29 cellular contexts compared by ENCODE assay signal in genomic region chr3:122993573-122993972, GRCh38. TPM values are rescaled to one million over a fixed set of nuclear protein-coding genes. Genes with fewer than 3 reads are reported as not detected.
DNase-seq lines count a peak whose midpoint lies in the region; ATAC-seq and TF ChIP-seq lines count a peak whose summit lies in the region.
"Had no signal": no experiment of that assay in that cellular context is flagged by ENCODE, and none has a peak within 500 bp of the region (broad histone marks: within the 10 kb centered on the region; RNA-seq: fewer than 3 reads in every experiment).

No MANE protein-coding gene starts in this region.

- H3K9me2 ChIP-seq in SK-N-SH (no peaks in the 10 kb centered on the region), GM23248 (ENCODE audit: insufficient read depth) (no peaks in the 10 kb centered on the region)

- POLR2A ChIA-PET in SK-N-SH (lab: Yijun Ruan, JAX), result interaction anchor here (1.3 kb wide), 1 partner anchor 34 kb away, joined by 4 read pairs; the partner anchor contains the start of gene SEMA5B

- peaks cover 20% of the 10 kb centered on the region for H3K27me3 Mint-ChIP-seq in glutamatergic neuron (ENCODE audit: unreplicated experiment)
- peaks cover 9% of the 10 kb centered on the region for H3K27me3 Mint-ChIP-seq in activated naive CD4-positive, alpha-beta T cell treated with anti-CD3 and anti-CD28 coated beads for 36 hours (ENCODE audit: low read depth)
- H3K27me3 Mint-ChIP-seq in activated T-cell treated with anti-CD3 and anti-CD28 coated beads, Interleukin-2, amount 50 U/mL, for 4 hours (ENCODE audit: low read depth), result peaks cover 27% of the 10 kb centered on the region

- H3K27me3 ChIP-seq in SK-N-SH (ENCODE audit: insufficient read depth) (peaks cover 13% of the 10 kb centered on the region; the same call in 1 of the 2 replicates), GM23248 (replicated peaks; ENCODE audit: insufficient read depth) (peaks cover 87% of the 10 kb centered on the region)

- in situ Hi-C loops in GM23248 (cut with MboI), result no loop called here

- 86% methylated on average over 5 of the region's 8 CpGs for WGBS in SK-N-SH (ENCODE audit: low lambda C conversion rate)
- WGBS in GM23248 (ENCODE audit: low coverage in 1 of 2, low lambda C conversion rate in 2 of 2, missing lambda C conversion rate in 2 of 2), 2 experiments, result 39 to 71% methylated on average over 4 to 8 of the region's 8 CpGs

- peak overlapping the region; percentile 4 for H3K27ac Mint-ChIP-seq in glutamatergic neuron (ENCODE audit: unreplicated experiment)
- no peak overlapping the region for H3K27ac Mint-ChIP-seq in activated naive CD4-positive, alpha-beta T cell treated with anti-CD3 and anti-CD28 coated beads for 36 hours
- H3K27ac Mint-ChIP-seq: activated CD8-positive, alpha-beta T cell treated with anti-CD3 and anti-CD28 coated beads for 36 hours; activated naive CD8-positive, alpha-beta T cell; activated T-helper 2 cell treated with anti-CD3 and anti-CD28 coated beads, Interferon-gamma antibody, Interleukin-2, Interleukin-4, amounts not matched to agents 10 μg/mL and 5 μg/mL and 100 μg/mL, durations not matched to agents 14 hours and 24 hours and 36 hours; CD4-positive, CD25-positive, alpha-beta regulatory T cell had no signal

- H2AFZ ChIP-seq in SK-N-SH (ENCODE audit: low read depth) (no peak overlapping the region), GM23248 (no peak overlapping the region)
- H2AFZ ChIP-seq: hepatocyte had no signal

- intact Hi-C loops in posterior cingulate gyrus (cut with DNase I), result loop anchor here (5.0 kb wide), 1 partner anchor 34 kb away; the partner anchor contains the start of gene SEMA5B
- intact Hi-C loops in activated naive CD4-positive, alpha-beta T cell treated with anti-CD3 and anti-CD28 coated beads for 36 hours (cut with micrococcal nuclease), result no loop called here

- no peaks in the 10 kb centered on the region for H3K79me2 ChIP-seq in SK-N-SH (ENCODE audit: insufficient read depth)
- no peaks in the 10 kb centered on the region for H3K79me2 ChIP-seq in GM23248 (ENCODE audit: insufficient read depth)
- H3K79me2 ChIP-seq: hepatocyte had no signal

- H3K4me3 Mint-ChIP-seq in glutamatergic neuron (ENCODE audit: unreplicated experiment), result no peak overlapping the region
- no peak overlapping the region for H3K4me3 Mint-ChIP-seq in activated naive CD4-positive, alpha-beta T cell treated with anti-CD3 and anti-CD28 coated beads for 36 hours
- H3K4me3 Mint-ChIP-seq in activated T-cell treated with anti-CD3 and anti-CD28 coated beads, Interleukin-2, amount 50 U/mL, for 4 hours, result no peak overlapping the region
- H3K4me3 Mint-ChIP-seq: activated CD8-positive, alpha-beta T cell treated with anti-CD3 and anti-CD28 coated beads for 36 hours; activated naive CD8-positive, alpha-beta T cell; CD4-positive, CD25-positive, alpha-beta regulatory T cell had no signal

- H3K36me3 Mint-ChIP-seq in glutamatergic neuron (ENCODE audit: unreplicated experiment), result no peaks in the 10 kb centered on the region
- no peaks in the 10 kb centered on the region for H3K36me3 Mint-ChIP-seq in activated naive CD4-positive, alpha-beta T cell treated with anti-CD3 and anti-CD28 coated beads for 36 hours (ENCODE audit: low read depth)
- H3K36me3 Mint-ChIP-seq in activated T-cell treated with anti-CD3 and anti-CD28 coated beads, Interleukin-2, amount 50 U/mL, for 4 hours (ENCODE audit: insufficient read depth), result no peaks in the 10 kb centered on the region
- H3K36me3 Mint-ChIP-seq: activated naive CD8-positive, alpha-beta T cell; CD4-positive, CD25-positive, alpha-beta regulatory T cell had no signal

- H4K20me1 ChIP-seq in SK-N-SH (ENCODE audit: insufficient read depth), result no peaks in the 10 kb centered on the region
- H4K20me1 ChIP-seq in GM23248 (ENCODE audit: insufficient read depth), result no peaks in the 10 kb centered on the region

- H3K9me3 Mint-ChIP-seq in glutamatergic neuron (ENCODE audit: unreplicated experiment), result peaks cover 20% of the 10 kb centered on the region
- H3K9me3 Mint-ChIP-seq in activated naive CD4-positive, alpha-beta T cell treated with anti-CD3 and anti-CD28 coated beads for 36 hours, result no peaks in the 10 kb centered on the region
- H3K9me3 Mint-ChIP-seq in activated T-cell treated with anti-CD3 and anti-CD28 coated beads, Interleukin-2, amount 50 U/mL, for 4 hours, result no peaks in the 10 kb centered on the region
- H3K9me3 Mint-ChIP-seq: activated CD8-positive, alpha-beta T cell treated with anti-CD3 and anti-CD28 coated beads for 36 hours; activated T-helper 2 cell treated with anti-CD3 and anti-CD28 coated beads, Interferon-gamma antibody, Interleukin-2, Interleukin-4, amounts not matched to agents 10 μg/mL and 5 μg/mL and 100 μg/mL, durations not matched to agents 14 hours and 24 hours and 36 hours had no signal

- H3K9me3 ChIP-seq in SK-N-SH, result no peaks in the 10 kb centered on the region
- no peaks in the 10 kb centered on the region for H3K9me3 ChIP-seq in GM23248 (ENCODE audit: low read depth)
- H3K9me3 ChIP-seq: esophagus muscularis mucosa, tibial artery had no signal

- CTCF ChIA-PET in SK-N-SH (lab: Yijun Ruan, JAX), result interaction anchor here (0.9 to 4.4 kb wide), 7 partner anchors 10 to 51 kb away, joined by 3 to 26 read pairs (median 4); partner anchors contain the start of gene SEMA5B
- CTCF ChIA-PET in activated naive CD4-positive, alpha-beta T cell treated with anti-CD3 and anti-CD28 coated beads for 36 hours (lab: Charles Lee), result no interaction called here

- no peak for TF ChIP-seq EP300 in SK-N-SH (IDR thresholded peaks at IDR 0.05; ENCODE audit: borderline replicate concordance in 1 of 2, low read depth in 1 of 2, low read length in 1 of 2)

- H3K4me1 ChIP-seq in SK-N-SH (ENCODE audit: control insufficient read depth in 1 of 2, insufficient read depth in 2 of 2, low read depth in 1 of 2, low read length in 1 of 2) (peaks cover 0 to 35% of the 10 kb centered on the region in 2 experiments; a peak in 1 of 4 replicates), GM23248 (ENCODE audit: insufficient read depth) (no peaks in the 10 kb centered on the region)
- H3K4me1 ChIP-seq: foreskin keratinocyte had no signal

- H3K36me3 ChIP-seq in SK-N-SH (replicated peaks in 1 of 2; ENCODE audit: control insufficient read depth in 1 of 2, insufficient read depth in 2 of 2, low read length in 1 of 2), result no peaks in the 10 kb centered on the region
- H3K36me3 ChIP-seq in GM23248 (ENCODE audit: low read depth), result no peaks in the 10 kb centered on the region
- H3K36me3 ChIP-seq: esophagus muscularis mucosa, tibial artery had no signal

- no peak for TF ChIP-seq RAD21 in SK-N-SH (IDR thresholded peaks at IDR 0.05; ENCODE audit: low read length)

- TF ChIP-seq CTCF in SK-N-SH (IDR thresholded peaks at IDR 0.05) (no peak), glutamatergic neuron (IDR thresholded peaks at IDR 0.05; ENCODE audit: partially characterized antibody, unreplicated experiment) (no peak)

- peak; percentile 38 for DNase-seq in SK-N-SH
- DNase-seq in NCI-H69 (lab: John Stamatoyannopoulos, UW), result peak; percentile 42
- no peak for DNase-seq in glutamatergic neuron
- DNase-seq in posterior cingulate gyrus, result peak in 8 of 10 donors; percentile 57 to 93 (median 74)
- no peak for DNase-seq in activated naive CD4-positive, alpha-beta T cell treated with anti-CD3 and anti-CD28 coated beads for 36 hours
- no peak for DNase-seq in activated T-cell treated with anti-CD3 and anti-CD28 coated beads, Interleukin-2, amount 50 U/mL, for 4 hours
- no peak for DNase-seq in GM23248
- DNase-seq: 8988T; activated CD8-positive, alpha-beta T cell treated with anti-CD3 and anti-CD28 coated beads for 36 hours; CD4-positive, CD25-positive, alpha-beta regulatory T cell; cortex of kidney; foreskin keratinocyte; GOT3; KBM-7; MM.1S; NCI-H1436; NCI-H2107; NCI-H510A; stimulated activated CD4-positive, alpha-beta T cell treated with anti-CD3 and anti-CD28 coated beads, Interleukin-1b, Interleukin-23, amount 100 ng/mL, for 48 hours had no signal

- H3K4me1 Mint-ChIP-seq in glutamatergic neuron (ENCODE audit: low read depth, unreplicated experiment), result peaks cover 52% of the 10 kb centered on the region
- H3K4me1 Mint-ChIP-seq in activated naive CD4-positive, alpha-beta T cell treated with anti-CD3 and anti-CD28 coated beads for 36 hours (ENCODE audit: low read depth), result no peaks in the 10 kb centered on the region
- H3K4me1 Mint-ChIP-seq in activated T-cell treated with anti-CD3 and anti-CD28 coated beads, Interleukin-2, amount 50 U/mL, for 4 hours (ENCODE audit: low read depth), result no peaks in the 10 kb centered on the region

- ATAC-seq in SK-N-SH treated with all-trans-retinoic acid at 6 μM for 48 hours, result no peak
- ATAC-seq in activated T-cell treated with anti-CD3 and anti-CD28 coated beads, Interleukin-2, amount 50 U/mL, for 4 hours, result no peak
- ATAC-seq: activated CD8-positive, alpha-beta T cell treated with anti-CD3 and anti-CD28 coated beads for 36 hours had no signal

- no peak overlapping the region for H3K4me2 ChIP-seq in SK-N-SH
- H3K4me2 ChIP-seq in GM23248 (ENCODE audit: unreplicated experiment), result no peak overlapping the region
- H3K4me2 ChIP-seq: hepatocyte, smooth muscle cell had no signal

- H3K9ac ChIP-seq in SK-N-SH (no peak overlapping the region), GM23248 (no peak overlapping the region)

- H3F3A ChIP-seq in SK-N-SH (replicated peaks; ENCODE audit: insufficient read depth) (no peaks in the 10 kb centered on the region), GM23248 (ENCODE audit: insufficient read depth) (no peaks in the 10 kb centered on the region)

- H3K27ac ChIP-seq in SK-N-SH (ENCODE audit: low read depth in 2 of 2, low read length in 1 of 2) (peak overlapping the region in 1 of 2 experiments; percentile 62; a peak in 1 of 4 replicates), GM23248 (no peak overlapping the region)
- H3K27ac ChIP-seq: esophagus muscularis mucosa, foreskin keratinocyte, hepatocyte, tibial artery had no signal

- H3K4me3 ChIP-seq in SK-N-SH (ENCODE audit: low read depth in 2 of 2, low read length in 1 of 2) (no peak overlapping the region), GM23248 (no peak overlapping the region)
- H3K4me3 ChIP-seq: esophagus muscularis mucosa, hepatocyte, smooth muscle cell, tibial artery had no signal

TF ChIP-seq in SK-N-SH, 30 proteins besides CTCF, POLR2A, EP300 and RAD21 (continues in another document):
- TF ChIP-seq JUND (IDR thresholded peaks at IDR 0.05), result no peak
- TF ChIP-seq FOXM1 (IDR thresholded peaks at IDR 0.05; ENCODE audit: low read depth), result no peak

TF ChIP-seq in SK-N-SH treated with all-trans-retinoic acid at 6 μM for 48 hours, 23 proteins besides CTCF, POLR2A, EP300 and RAD21 (continues in another document):
- TF ChIP-seq CSDC2 (CRISPR knock-in tag; IDR thresholded peaks at IDR 0.05), result no peak

RNA-seq across cellular contexts. Expression of gene SEMA5B, which starts 34.0 kb away (rescaled TPM):
- polyA plus RNA-seq in SK-N-SH (2012; rRNA removed) (0.43 and 0.75 TPM in 2 replicates), GM23248 (2016; fragmentation: Nextera tagmentation; extraction: Ambion mirVana) (not detected in 2 replicates)
- polyA plus RNA-seq in SK-N-SH (2012; cell fraction: cytosol; rRNA removed), result 0.08 and 0.16 TPM in 2 replicates
- polyA plus RNA-seq in SK-N-SH (2012; cell fraction: nucleus; rRNA removed), result 0.19 and 0.69 TPM in 2 replicates
- total RNA-seq in glutamatergic neuron (ENCODE audit: unreplicated experiment), result 61.1 TPM
- not detected for total RNA-seq in activated naive CD4-positive, alpha-beta T cell treated with anti-CD3 and anti-CD28 coated beads for 36 hours
- total RNA-seq in activated T-cell treated with anti-CD3 and anti-CD28 coated beads, Interleukin-2, amount 50 U/mL, for 4 hours, result not detected
- total RNA-seq in GM23248 (2014; rRNA removed; shearing (Covaris generic)), result not detected in 2 replicates
- total RNA-seq: activated CD8-positive, alpha-beta T cell treated with anti-CD3 and anti-CD28 coated beads for 36 hours; activated T-helper 2 cell treated with anti-CD3 and anti-CD28 coated beads, Interferon-gamma antibody, Interleukin-2, Interleukin-4, amounts not matched to agents 10 μg/mL and 5 μg/mL and 100 μg/mL, durations not matched to agents 14 hours and 24 hours and 36 hours; CD4-positive, CD25-positive, alpha-beta regulatory T cell; foreskin keratinocyte; osteoblast; SK-MEL-5; smooth muscle cell; T-helper 1 cell treated with Interleukin-12 subunit alpha and Interleukin-12 subunit beta and Interleukin-4 antibody, amounts not matched to agents 30 ng/mL and 1 ng/mL, for 36 hours had no signal
- polyA plus RNA-seq: foreskin keratinocyte, smooth muscle cell had no signal

Comparison
In these comparisons a context has a peak if more than half of its experiments do, and no peak if none do; other contexts are left out.
1. DNase-seq: peak in SK-N-SH (single experiment), NCI-H69 (single experiment) and posterior cingulate gyrus (8 of 10); none in glutamatergic neuron (single experiment), activated naive CD4-positive, alpha-beta T cell treated with anti-CD3 and anti-CD28 coated beads for 36 hours (single experiment), activated T-cell treated with anti-CD3 and anti-CD28 coated beads, Interleukin-2, amount 50 U/mL, for 4 hours (single experiment) and GM23248 (single experiment).
2. RNA of gene SEMA5B, which starts 34.0 kb away (total RNA-seq): 61.1 TPM in glutamatergic neuron (single experiment); not detected in activated naive CD4-positive, alpha-beta T cell treated with anti-CD3 and anti-CD28 coated beads for 36 hours, not detected in activated T-cell treated with anti-CD3 and anti-CD28 coated beads, Interleukin-2, amount 50 U/mL, for 4 hours and not detected in GM23248; every median in the first group is over 10 times any median in the second.